ENCODE assay signal across 8 cellular contexts in the genomic region with DNA sequence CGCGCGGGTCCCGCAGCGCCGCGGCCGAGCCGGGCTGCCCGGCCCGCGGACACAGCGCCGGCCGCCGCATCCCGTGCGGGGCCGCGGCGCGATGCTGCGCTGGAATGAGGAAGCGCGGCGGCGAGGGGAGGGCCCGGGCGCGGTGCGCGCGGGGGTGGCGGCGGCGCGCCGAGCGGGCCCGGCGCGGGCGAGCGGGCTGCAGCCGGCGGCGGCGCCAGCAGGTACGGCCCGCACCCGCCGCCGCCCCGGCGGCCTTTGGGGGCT. TPM values are rescaled to one million over a fixed set of nuclear protein-coding genes. Genes with fewer than 3 reads are reported as not detected.
DNase-seq lines count a peak whose midpoint lies in the region; ATAC-seq, FAIRE-seq and TF ChIP-seq lines count a peak whose summit lies in the region.

No MANE protein-coding gene starts in this region.

- no peak overlapping the region for H3K27ac Mint-ChIP-seq in CD4-positive, alpha-beta memory T cell
- H3K27ac Mint-ChIP-seq in Caco-2 (ENCODE audit: unreplicated experiment) = no peak overlapping the region

- CTCF ChIA-PET in CD4-positive, alpha-beta memory T cell (lab: Charles Lee; ENCODE audit: partially characterized antibody) = interaction anchor here (1.8 to 14.9 kb wide), 4 partner anchors 31 to 99 kb away, joined by 5 to 336 read pairs (median 99); no protein-coding TSS in a partner anchor
- CTCF ChIA-PET in endothelial cell of umbilical vein (lab: Charles Lee) (no interaction called here), Caco-2 (lab: Charles Lee) (no interaction called here)

- peaks cover 0 to 4% (median 2%) of the 10 kb centered on the region in 8 donors for H3K9me3 Mint-ChIP-seq in CD4-positive, alpha-beta memory T cell
- H3K9me3 Mint-ChIP-seq in Caco-2 (ENCODE audit: unreplicated experiment) = no peaks in the 10 kb centered on the region

- ATAC-seq in GM19463 (IDR thresholded peaks at IDR 0.05; ENCODE audit: unreplicated experiment) = peak; percentile 12

- peaks cover 1% of the 10 kb centered on the region for H3K36me3 ChIP-seq in CD4-positive, alpha-beta memory T cell (ENCODE audit: insufficient read depth, low read length)
- no peaks in the 10 kb centered on the region for H3K36me3 ChIP-seq in HUES48 (ENCODE audit: control insufficient read depth, insufficient read depth, low read length)
- no peaks in the 10 kb centered on the region for H3K36me3 ChIP-seq in endothelial cell of umbilical vein (ENCODE audit: control insufficient read depth in 2 of 2, extremely low read depth in 1 of 2, insufficient read depth in 2 of 2, low read length in 2 of 2)
- H3K36me3 ChIP-seq in Caco-2 (ENCODE audit: control insufficient read depth, insufficient read depth, low read length) = no peaks in the 10 kb centered on the region

- peak overlapping the region in 1 of 2 donors; percentile 86 for H3K4me3 ChIP-seq in CD4-positive, alpha-beta memory T cell (ENCODE audit: low read length in 2 of 2)
- H3K4me3 ChIP-seq in HUES48 (ENCODE audit: low read depth, low read length) (peak overlapping the region; percentile 63; the same call in 1 of the 2 replicates), endothelial cell of umbilical vein (replicated peaks in 1 of 3; ENCODE audit: insufficient read depth in 1 of 3, low read depth in 1 of 3, low read length in 3 of 3) (peak overlapping the region in 1 of 3 experiments; percentile 23), skeletal muscle cell (ENCODE audit: low read depth, low read length) (peak overlapping the region; percentile 37), Caco-2 (ENCODE audit: low read depth, low read length) (no peak overlapping the region)

- intact Hi-C loops in CD4-positive, alpha-beta memory T cell (cut with micrococcal nuclease) = loop anchor here (1.0 kb wide), 1 partner anchor 11 kb away; no protein-coding TSS in a partner anchor
- intact Hi-C loops in endothelial cell of umbilical vein (cut with micrococcal nuclease) (loop anchor here (10.0 kb wide), 1 partner anchor 61 kb away; no protein-coding TSS in a partner anchor), Caco-2 (cut with micrococcal nuclease; ENCODE audit: unreplicated experiment) (no loop called here)

- H3K9ac ChIP-seq in HUES48 (ENCODE audit: low read depth, low read length) (no peak overlapping the region), endothelial cell of umbilical vein (replicated peaks; ENCODE audit: extremely low read depth, insufficient read depth, low read length) (no peak overlapping the region)

- POLR2A ChIA-PET in CD4-positive, alpha-beta memory T cell (lab: Charles Lee; ENCODE audit: partially characterized antibody) = interaction anchor here (1.8 to 32.3 kb wide), 6 partner anchors 19 to 94 kb away, joined by 5 to 2673 read pairs (median 625); no protein-coding TSS in a partner anchor
- POLR2A ChIA-PET in endothelial cell of umbilical vein (lab: Charles Lee) = no interaction called here
- POLR2A ChIA-PET in Caco-2 (lab: Charles Lee) = no interaction called here

- DNase-seq in CD4-positive, alpha-beta memory T cell = no peak
- no peak for DNase-seq in endothelial cell of umbilical vein (ENCODE audit: low read depth, low spot score)
- DNase-seq in skeletal muscle cell (ENCODE audit: low read depth) = no peak
- DNase-seq in NCI-H1417 (lab: John Stamatoyannopoulos, UW) = no peak
- no peak for DNase-seq in Caco-2
- DNase-seq in SW480 (ENCODE audit: low spot score) = no peak

- H3K27ac ChIP-seq in CD4-positive, alpha-beta memory T cell (ENCODE audit: low read depth, low read length) = peak overlapping the region; percentile 90
- no peak overlapping the region for H3K27ac ChIP-seq in HUES48 (ENCODE audit: low read depth, low read length)
- H3K27ac ChIP-seq in endothelial cell of umbilical vein (ENCODE audit: insufficient read depth, low read depth, low read length) = no peak overlapping the region

- TF ChIP-seq CTCF in endothelial cell of umbilical vein (IDR thresholded peaks at IDR 0.05; ENCODE audit: extremely low read depth in 1 of 2, insufficient read depth in 1 of 2, low read depth in 1 of 2, low read length in 2 of 2) (no peak), Caco-2 (IDR thresholded peaks at IDR 0.05; ENCODE audit: insufficient read depth in 1 of 2, low read depth in 1 of 2, low read length in 1 of 2, severe bottlenecking in 1 of 2, unreplicated experiment in 1 of 2) (no peak)

- BruUV-seq in endothelial cell of umbilical vein (replicated peaks; lab: Mats Ljungman, UMichigan) (no TSS peak), Caco-2 (replicated peaks; lab: Mats Ljungman, UMichigan) (no TSS peak)

- peaks cover 36 to 38% of the 10 kb centered on the region in 2 donors for H3K36me3 Mint-ChIP-seq in CD4-positive, alpha-beta memory T cell
- no peaks in the 10 kb centered on the region for H3K36me3 Mint-ChIP-seq in Caco-2 (ENCODE audit: insufficient read depth, unreplicated experiment)

- H3K9me1 ChIP-seq in endothelial cell of umbilical vein (replicated peaks; ENCODE audit: control insufficient read depth, extremely low read depth, insufficient read depth, low read length) = no peaks in the 10 kb centered on the region

- no peaks in the 10 kb centered on the region for H3K9me3 ChIP-seq in CD4-positive, alpha-beta memory T cell (ENCODE audit: control insufficient read depth in 1 of 2, low read length in 2 of 2)
- H3K9me3 ChIP-seq in HUES48 (ENCODE audit: control insufficient read depth, insufficient read depth, low read length) (no peaks in the 10 kb centered on the region), endothelial cell of umbilical vein (replicated peaks; ENCODE audit: control insufficient read depth, insufficient read depth, low read length) (no peaks in the 10 kb centered on the region), Caco-2 (no peaks in the 10 kb centered on the region)

- H4K20me1 ChIP-seq in endothelial cell of umbilical vein (replicated peaks; ENCODE audit: control insufficient read depth, extremely low read depth, insufficient read depth, low read length) = no peaks in the 10 kb centered on the region

- peaks cover 48% of the 10 kb centered on the region for H3K4me1 ChIP-seq in CD4-positive, alpha-beta memory T cell (ENCODE audit: insufficient read depth, low read length)
- H3K4me1 ChIP-seq in HUES48 (ENCODE audit: control insufficient read depth, insufficient read depth, low read length) (peaks cover 10% of the 10 kb centered on the region; the same call in 1 of the 2 replicates), endothelial cell of umbilical vein (ENCODE audit: control insufficient read depth, extremely low read depth, insufficient read depth, low read length) (no peaks in the 10 kb centered on the region), Caco-2 (no peaks in the 10 kb centered on the region)

- peaks cover 29 to 67% (median 43%) of the 10 kb centered on the region in 4 donors for H3K4me1 Mint-ChIP-seq in CD4-positive, alpha-beta memory T cell
- no peaks in the 10 kb centered on the region for H3K4me1 Mint-ChIP-seq in Caco-2 (ENCODE audit: low read depth, unreplicated experiment)

- peak overlapping the region in 1 of 8 donors; percentile 99 for H3K4me3 Mint-ChIP-seq in CD4-positive, alpha-beta memory T cell
- H3K4me3 Mint-ChIP-seq in Caco-2 (ENCODE audit: unreplicated experiment) = no peak overlapping the region

- peak overlapping the region; percentile 29 for H2AFZ ChIP-seq in endothelial cell of umbilical vein (ENCODE audit: low read depth, low read length)

- no peak for TF ChIP-seq POLR2A in endothelial cell of umbilical vein (IDR thresholded peaks at IDR 0.05; ENCODE audit: low read depth, low read length)

- no peak for FAIRE-seq in endothelial cell of umbilical vein (lab: Jason Lieb, UNC)

- no peak overlapping the region for H3K4me2 ChIP-seq in endothelial cell of umbilical vein (ENCODE audit: insufficient read depth, low read length)

- dilution Hi-C loops in endothelial cell of umbilical vein (cut with MboI; ENCODE audit: extremely low pct_ligation_motif_present, low sequenced_read_pairs) = no loop called here

- no peaks in the 10 kb centered on the region for H3K27me3 ChIP-seq in CD4-positive, alpha-beta memory T cell (ENCODE audit: insufficient read depth, low read length)
- peaks cover 70% of the 10 kb centered on the region for H3K27me3 ChIP-seq in HUES48 (ENCODE audit: control insufficient read depth, insufficient read depth, low read length)
- H3K27me3 ChIP-seq in endothelial cell of umbilical vein (ENCODE audit: control insufficient read depth in 2 of 2, insufficient read depth in 2 of 2, low read length in 2 of 2) = peaks cover 34 to 53% of the 10 kb centered on the region in 2 experiments
- peaks cover 1% of the 10 kb centered on the region; the same call in 1 of the 2 replicates for H3K27me3 ChIP-seq in Caco-2 (replicated peaks; ENCODE audit: control insufficient read depth, insufficient read depth, low read length)

- H3K79me2 ChIP-seq in endothelial cell of umbilical vein (ENCODE audit: control insufficient read depth, insufficient read depth, low read length) = no peaks in the 10 kb centered on the region

- no peaks in the 10 kb centered on the region for H3K27me3 Mint-ChIP-seq in CD4-positive, alpha-beta memory T cell
- H3K27me3 Mint-ChIP-seq in Caco-2 (ENCODE audit: insufficient read depth, unreplicated experiment) = peaks cover 9% of the 10 kb centered on the region

TF ChIP-seq in endothelial cell of umbilical vein, 7 proteins besides CTCF, POLR2A, EP300 and RAD21:
- TF ChIP-seq EZH2 (IDR thresholded peaks at IDR 0.05; ENCODE audit: borderline replicate concordance, low read depth, low read length, severe bottlenecking) = peak; percentile 39
- TF ChIP-seq JUN (IDR thresholded peaks at IDR 0.05; ENCODE audit: borderline replicate concordance, insufficient read depth, insufficient read length, low read depth) = no peak

RNA-seq across cellular contexts. Expression of a gene that starts 0.7 kb away (rescaled TPM):
- total RNA-seq in CD4-positive, alpha-beta memory T cell = 100 to 1,000 TPM; 474 to 479 TPM
- 100 to 1,000 TPM; 116 to 288 TPM for polyA plus RNA-seq in CD4-positive, alpha-beta memory T cell
- total RNA-seq in endothelial cell of umbilical vein (0.20 TPM in 1 of 2 replicates, not detected in the other), Caco-2 (2022) (not detected in 2 replicates)
- 0.01 and 0.03 TPM in 2 replicates for polyA plus RNA-seq in endothelial cell of umbilical vein
- 0.01 and 0.04 TPM in 2 replicates for polyA plus RNA-seq in endothelial cell of umbilical vein (2011; cell fraction: cytosol; rRNA removed)
- polyA plus RNA-seq in endothelial cell of umbilical vein (2011; cell fraction: nucleus; rRNA removed) = 0.07 TPM in 1 of 2 replicates, not detected in the other
- not detected in 2 replicates for polyA plus RNA-seq in endothelial cell of umbilical vein (2012)
- 0.25 and 0.36 TPM in 2 replicates for polyA minus RNA-seq in endothelial cell of umbilical vein
- not detected for polyA minus RNA-seq in endothelial cell of umbilical vein (2011; cell fraction: cytosol; rRNA and poly(A)+ RNA removed)
- not detected in 2 replicates for polyA minus RNA-seq in endothelial cell of umbilical vein (2011; cell fraction: nucleus; rRNA and poly(A)+ RNA removed)

Comparison
In these comparisons a context has a peak if more than half of its experiments do, and no peak if none do; other contexts are left out.
1. RNA of a gene that starts 0.7 kb away (total RNA-seq): 474 to 479 TPM in CD4-positive, alpha-beta memory T cell; 0.20 TPM in endothelial cell of umbilical vein and not detected in Caco-2; every median in the first group is over 100 times any median in the second.